14 cellular contexts compared by ENCODE assay signal in the genomic region with DNA sequence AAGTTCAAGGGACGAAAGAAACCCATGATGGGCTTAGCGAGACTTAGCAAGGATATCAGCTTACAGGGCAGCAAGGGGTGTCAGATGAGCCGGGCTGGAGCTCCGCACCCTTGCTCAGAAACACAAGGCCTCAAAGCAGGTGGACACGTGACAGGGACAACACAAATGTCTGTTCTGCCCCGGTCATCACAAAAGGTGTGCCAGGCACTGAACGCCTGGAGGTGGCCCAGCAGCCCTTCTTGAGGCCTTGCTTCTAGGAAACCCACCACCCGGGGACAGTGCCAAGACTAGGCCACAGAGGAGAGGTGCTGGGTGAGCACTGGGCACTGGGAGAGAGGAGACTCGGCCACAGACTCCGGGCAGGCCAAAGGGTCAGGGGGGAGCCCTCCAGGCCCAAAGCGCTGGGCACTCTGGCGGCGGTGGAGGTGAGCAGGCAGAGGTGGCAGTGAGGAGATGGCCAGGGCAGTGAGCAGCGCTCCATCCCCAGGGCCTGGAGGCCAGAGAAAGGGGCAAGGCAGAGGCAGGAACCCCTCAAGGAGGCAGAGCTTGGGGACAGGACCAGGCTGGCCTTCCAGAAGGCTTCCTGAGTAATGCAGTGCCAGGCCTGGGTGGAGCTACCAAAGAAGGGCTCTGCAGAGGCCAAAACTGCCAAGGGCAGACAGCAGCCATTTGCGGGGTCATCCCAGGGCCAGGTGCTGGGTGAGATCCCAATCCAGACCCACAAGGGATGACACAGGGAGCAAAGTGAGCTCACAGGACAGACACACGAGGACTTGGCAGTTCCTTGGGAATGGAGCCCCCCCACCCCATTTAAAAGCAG. TPM values are rescaled to one million over a fixed set of nuclear protein-coding genes. Genes with fewer than 3 reads are reported as not detected.
"Had no signal": no experiment of that assay in that cellular context is flagged by ENCODE, and none has a peak within 500 bp of the region (broad histone marks: within the 10 kb centered on the region; RNA-seq: fewer than 3 reads in every experiment).

No MANE protein-coding gene starts in this region.

- H3K27me3 ChIP-seq: foreskin keratinocyte had no signal

- H3K27ac ChIP-seq: foreskin keratinocyte had no signal

- H3K27ac Mint-ChIP-seq: activated B cell treated with CpG ODN at 0.5 μM for 24 hours; activated CD4-positive, alpha-beta T cell treated with anti-CD3 and anti-CD28 coated beads, Interleukin-2, amount 10 ng/mL, durations not matched to agents 24 days and 14 days; activated naive CD8-positive, alpha-beta T cell treated with anti-CD3 and anti-CD28 coated beads, Interleukin-2, amount 50 U/mL, for 24 hours; naive thymus-derived CD4-positive, alpha-beta T cell; stimulated activated effector memory CD8-positive, alpha-beta T cell treated with anti-CD3 and anti-CD28 coated beads, Interleukin-12 subunit alpha, Interleukin-12 subunit beta, amount 100 ng/mL, for 72 hours had no signal

- H3K4me1 ChIP-seq: foreskin keratinocyte had no signal

- H3K27me3 Mint-ChIP-seq: activated CD4-positive, alpha-beta T cell treated with anti-CD3 and anti-CD28 coated beads, Interleukin-2, amount 10 ng/mL, durations not matched to agents 24 days and 14 days had no signal

- H3K36me3 Mint-ChIP-seq: naive thymus-derived CD4-positive, alpha-beta T cell; stimulated activated effector memory CD8-positive, alpha-beta T cell treated with anti-CD3 and anti-CD28 coated beads, Interleukin-12 subunit alpha, Interleukin-12 subunit beta, amount 100 ng/mL, for 72 hours had no signal

- H3K4me1 Mint-ChIP-seq: activated B cell treated with CpG ODN at 0.5 μM for 24 hours; activated CD4-positive, alpha-beta T cell treated with anti-CD3 and anti-CD28 coated beads, Interleukin-2, amount 10 ng/mL, durations not matched to agents 24 days and 14 days; activated naive CD8-positive, alpha-beta T cell treated with anti-CD3 and anti-CD28 coated beads, Interleukin-2, amount 50 U/mL, for 24 hours; naive thymus-derived CD4-positive, alpha-beta T cell; stimulated activated effector memory CD8-positive, alpha-beta T cell treated with anti-CD3 and anti-CD28 coated beads, Interleukin-12 subunit alpha, Interleukin-12 subunit beta, amount 100 ng/mL, for 72 hours had no signal

- DNase-seq: activated B cell treated with CpG ODN at 0.5 μM for 24 hours; activated CD4-positive, alpha-beta T cell treated with anti-CD3 and anti-CD28 coated beads, Interleukin-2, amount 10 ng/mL, durations not matched to agents 24 days and 14 days; activated CD8-positive, alpha-beta memory T cell treated with anti-CD3 and anti-CD28 coated beads for 24 hours; activated naive CD4-positive, alpha-beta T cell treated with Interleukin-2 at 50 U/mL for 16 hours; activated naive CD8-positive, alpha-beta T cell treated with anti-CD3 and anti-CD28 coated beads, Interleukin-2, amount 50 U/mL, for 24 hours; cerebellar nuclear complex; effector CD8-positive, alpha-beta T cell; foreskin keratinocyte; kidney glomerular epithelial cell; naive thymus-derived CD4-positive, alpha-beta T cell; SW 1271 had no signal

- H3K4me3 Mint-ChIP-seq: activated B cell treated with CpG ODN at 0.5 μM for 24 hours; activated CD4-positive, alpha-beta T cell treated with anti-CD3 and anti-CD28 coated beads, Interleukin-2, amount 10 ng/mL, durations not matched to agents 24 days and 14 days; activated naive CD8-positive, alpha-beta T cell treated with anti-CD3 and anti-CD28 coated beads, Interleukin-2, amount 50 U/mL, for 24 hours; naive thymus-derived CD4-positive, alpha-beta T cell; stimulated activated effector memory CD8-positive, alpha-beta T cell treated with anti-CD3 and anti-CD28 coated beads, Interleukin-12 subunit alpha, Interleukin-12 subunit beta, amount 100 ng/mL, for 72 hours had no signal

- H3K9me3 Mint-ChIP-seq: activated B cell treated with CpG ODN at 0.5 μM for 24 hours; activated CD4-positive, alpha-beta T cell treated with anti-CD3 and anti-CD28 coated beads, Interleukin-2, amount 10 ng/mL, durations not matched to agents 24 days and 14 days; activated naive CD8-positive, alpha-beta T cell treated with anti-CD3 and anti-CD28 coated beads, Interleukin-2, amount 50 U/mL, for 24 hours; naive thymus-derived CD4-positive, alpha-beta T cell; stimulated activated effector memory CD8-positive, alpha-beta T cell treated with anti-CD3 and anti-CD28 coated beads, Interleukin-12 subunit alpha, Interleukin-12 subunit beta, amount 100 ng/mL, for 72 hours had no signal

RNA-seq across cellular contexts. Expression of a gene that starts 22.7 kb away (rescaled TPM):
- total RNA-seq: activated B cell treated with CpG ODN at 0.5 μM for 24 hours; activated CD4-positive, alpha-beta T cell treated with anti-CD3 and anti-CD28 coated beads, Interleukin-2, amount 10 ng/mL, durations not matched to agents 24 days and 14 days; mononuclear cell; naive thymus-derived CD4-positive, alpha-beta T cell; T-helper 2 cell treated with Interferon-gamma antibody and Interleukin-4, amounts not matched to agents 100 ng/mL and 5 ng/mL, for 36 hours had no signal
- polyA plus RNA-seq: foreskin keratinocyte; naive thymus-derived CD4-positive, alpha-beta T cell had no signal
